ENCODE assay signal across 10 cellular contexts in genomic region chr15:98785796-98786581, GRCh38.
DNase-seq lines count a peak whose midpoint lies in the region; ATAC-seq, FAIRE-seq and TF ChIP-seq lines count a peak whose summit lies in the region.
"Had no signal": no experiment of that assay in that cellular context is flagged by ENCODE, and none has a peak within 500 bp of the region (broad histone marks: within the 10 kb centered on the region; RNA-seq: fewer than 3 reads in every experiment).

No MANE protein-coding gene starts in this region.

- CTCF ChIA-PET in HEK293 (lab: Yijun Ruan, JAX) = interaction anchor here (1.3 kb wide), 1 partner anchor 106 kb away, joined by 5 read pairs; no protein-coding TSS in a partner anchor

- intact Hi-C loops in posterior vena cava (cut with DNase I) = no loop called here

- DNase-seq in NCI-H2107 (lab: John Stamatoyannopoulos, UW) (peak; percentile 33), NCI-H510A treated with DMSO at 0.1 percent for 48 hours (lab: John Stamatoyannopoulos, UW) (no peak), posterior vena cava (ENCODE audit: low spot score) (no peak), activated gamma-delta T cell (lab: John Stamatoyannopoulos, UW) (no peak), activated gamma-delta T cell treated with Interleukin-2 at 50 U/mL for 16 hours (no peak)
- DNase-seq: HFFc6 had no signal

- ATAC-seq in GM18499 (IDR thresholded peaks at IDR 0.05; ENCODE audit: insufficient read depth, unreplicated experiment) = peak; percentile 68

- no peak overlapping the region for H3K4me3 ChIP-seq in HEK293 (ENCODE audit: low read depth, low read length)

- no peak overlapping the region for H3K27ac ChIP-seq in HEK293 (ENCODE audit: extremely low read depth, low read depth, low read length)
- H3K27ac ChIP-seq: parathyroid adenoma had no signal

- FAIRE-seq in islet of Langerhans (lab: Jason Lieb, UNC) = peak; percentile 99

- POLR2A ChIA-PET in HEK293 (lab: Yijun Ruan, JAX) = no interaction called here

- no peak for TF ChIP-seq CTCF in HEK293 (tag by site-specific recombination; IDR thresholded peaks at IDR 0.05)

- peaks cover 26% of the 10 kb centered on the region for H3K4me1 ChIP-seq in HEK293 (ENCODE audit: control insufficient read depth, insufficient read depth, low read length)
- H3K4me1 ChIP-seq: parathyroid adenoma had no signal

- H3K36me3 ChIP-seq in HEK293 (ENCODE audit: control insufficient read depth in 2 of 2, insufficient read depth in 1 of 2, low read length in 2 of 2) = no peaks in the 10 kb centered on the region

- no peaks in the 10 kb centered on the region for H3K9me3 ChIP-seq in HEK293 (ENCODE audit: control insufficient read depth, insufficient read depth, low read depth, low read length)

TF ChIP-seq in HEK293, 187 proteins besides CTCF, POLR2A, EP300 and RAD21 (continues in another document):
- TF ChIP-seq ZNF391 (tag by site-specific recombination; IDR thresholded peaks at IDR 0.05; ENCODE audit: borderline replicate concordance, low read depth) (no peak), KLF17 (tag by site-specific recombination; IDR thresholded peaks at IDR 0.05) (peak; percentile 75), ZFHX2 (tag by site-specific recombination; conservative IDR thresholded peaks at IDR 0.05) (peak; percentile 66), PRDM2 (tag by site-specific recombination; IDR thresholded peaks at IDR 0.05; ENCODE audit: borderline replicate concordance) (no peak), PRDM10 (tag by site-specific recombination; IDR thresholded peaks at IDR 0.05) (peak; percentile 83), ZNF24 (tag by site-specific recombination; IDR thresholded peaks at IDR 0.05) (no peak), ZNF37A (tag by site-specific recombination; IDR thresholded peaks at IDR 0.05) (no peak), ZNF585B (tag by site-specific recombination; IDR thresholded peaks at IDR 0.05) (no peak), SP2 (tag by site-specific recombination; IDR thresholded peaks at IDR 0.05) (peak; percentile 35; the same call in 1 of the 2 replicates), ZNF561 (tag by site-specific recombination; IDR thresholded peaks at IDR 0.05; ENCODE audit: borderline replicate concordance) (0 out of 2 replicates have a peak, but pooled peaks have one; percentile 52), FEZF1 (tag by site-specific recombination; IDR thresholded peaks at IDR 0.05) (0 out of 2 replicates have a peak, but pooled peaks have one; percentile 16), ZBTB17 (tag by site-specific recombination; IDR thresholded peaks at IDR 0.05) (peak; percentile 67; the same call in 1 of the 2 replicates), KLF10 (tag by site-specific recombination; IDR thresholded peaks at IDR 0.05) (peak; percentile 39; the same call in 1 of the 2 replicates)
